Comparison of ENCODE assay signal across 16 cellular contexts in genomic region chr10:33876547-33877400, GRCh38.
A peak's percentile ranks its signal among the peaks of the same experiment; 100 is the strongest.
DNase-seq lines count a peak whose midpoint lies in the region; ATAC-seq and TF ChIP-seq lines count a peak whose summit lies in the region.
"Had no signal": no experiment of that assay in that cellular context is flagged by ENCODE, and none has a peak within 500 bp of the region (broad histone marks: within the 10 kb centered on the region; RNA-seq: fewer than 3 reads in every experiment).

No MANE protein-coding gene starts in this region.

- intact Hi-C loops in sciatic nerve (cut with DNase I), result no loop called here

- no peak for TF ChIP-seq CTCF in LNCaP clone FGC (IDR thresholded peaks at IDR 0.05; ENCODE audit: control insufficient read depth, extremely low read depth, insufficient read depth)

- peak; percentile 85 for ATAC-seq in sciatic nerve
- no peak for ATAC-seq in GM18511 (IDR thresholded peaks at IDR 0.05; ENCODE audit: unreplicated experiment)
- ATAC-seq: activated naive CD4-positive, alpha-beta T cell treated with anti-CD3 and anti-CD28 coated beads, Interleukin-2, amount 50 U/mL, for 72 hours; left lung; naive thymus-derived CD8-positive, alpha-beta T cell had no signal

- peak; percentile 11 for DNase-seq in LNCaP clone FGC (ENCODE audit: low read depth)
- peak; percentile 49 for DNase-seq in SKM-1 (lab: John Stamatoyannopoulos, UW; ENCODE audit: unreplicated experiment)
- DNase-seq in iris pigment epithelial cell (ENCODE audit: low read depth), result peak; percentile 63
- no peak for DNase-seq in sciatic nerve (ENCODE audit: low spot score)
- no peak for DNase-seq in stimulated activated CD4-positive, alpha-beta T cell treated with anti-CD3 and anti-CD28 coated beads, Interleukin-12 subunit alpha, Interleukin-12 subunit beta, amount 100 ng/mL, for 4 hours
- DNase-seq in kidney tubule cell (ENCODE audit: low spot score), result no peak
- DNase-seq: AML-193; GF-D8; H7; left lung; naive thymus-derived CD8-positive, alpha-beta T cell; NCI-H1694; NCI-H446 had no signal

- no peak overlapping the region for H3K4me3 ChIP-seq in LNCaP clone FGC (ENCODE audit: low read depth, low read length)
- H3K4me3 ChIP-seq: left lung, prostate gland had no signal

Comparison
In these comparisons a context has a peak if more than half of its experiments do, and no peak if none do; other contexts are left out.
1. DNase-seq: peak in LNCaP clone FGC (single experiment), SKM-1 (single experiment) and iris pigment epithelial cell (single experiment); none in sciatic nerve (single experiment), stimulated activated CD4-positive, alpha-beta T cell treated with anti-CD3 and anti-CD28 coated beads, Interleukin-12 subunit alpha, Interleukin-12 subunit beta, amount 100 ng/mL, for 4 hours (single experiment) and kidney tubule cell (single experiment).